In genomic region chr2:134245340-134245984, GRCh38 we compare ENCODE assay signal across 8 cellular contexts. TPM values are rescaled to one million over a fixed set of nuclear protein-coding genes. Genes with fewer than 3 reads are reported as not detected.
A peak's percentile ranks its signal among the peaks of the same experiment; 100 is the strongest.
DNase-seq lines count a peak whose midpoint lies in the region; ATAC-seq, FAIRE-seq and TF ChIP-seq lines count a peak whose summit lies in the region.

No MANE protein-coding gene starts in this region.

- H3K4me3 ChIP-seq in Karpas-422 (ENCODE audit: low read length) (no peak overlapping the region), testis (no peak overlapping the region)

- H3K79me2 ChIP-seq in Karpas-422 (ENCODE audit: low read length) = no peaks in the 10 kb centered on the region; the same call in 1 of the 2 replicates

- H3K27me3 ChIP-seq in Karpas-422 (ENCODE audit: low read length) (no peaks in the 10 kb centered on the region), testis (no peaks in the 10 kb centered on the region)

- WGBS in testis, 2 donors = 45 to 59% methylated on average over 2 of the region's 2 CpGs

- no peak overlapping the region for H3K27ac ChIP-seq in Karpas-422 (ENCODE audit: low read length)
- H3K27ac ChIP-seq in testis = no peak overlapping the region

- no peak for TF ChIP-seq POLR2A in testis (IDR thresholded peaks at IDR 0.05)

- no peak for FAIRE-seq in RCC 7860 (lab: Jason Lieb, UNC)

- H3K4me2 ChIP-seq in Karpas-422 (ENCODE audit: low read depth, low read length, poor library complexity, severe bottlenecking) = peak overlapping the region; percentile 59

- intact Hi-C loops in testis (cut with DNase I; ENCODE audit: low total_unique reads) = loop anchor here (5.0 kb wide), 1 partner anchor 258 kb away; no protein-coding TSS in a partner anchor

- no peak for ATAC-seq in HG03520 (IDR thresholded peaks at IDR 0.05; ENCODE audit: unreplicated experiment)

- peak overlapping the region; percentile 48 for H3K9ac ChIP-seq in Karpas-422 (ENCODE audit: low read length)

- H4K20me1 ChIP-seq in Karpas-422 (ENCODE audit: insufficient read depth, low read depth, low read length) = peaks cover 6% of the 10 kb centered on the region

- H3K4me1 ChIP-seq in Karpas-422 (ENCODE audit: low read length) (peaks cover 55% of the 10 kb centered on the region), testis (peaks cover 3% of the 10 kb centered on the region)

- no peaks in the 10 kb centered on the region for H3K9me2 ChIP-seq in Karpas-422 (replicated peaks; ENCODE audit: insufficient read depth, low read length)

- peak; percentile 86 for DNase-seq in DMS 273 (lab: John Stamatoyannopoulos, UW; ENCODE audit: unreplicated experiment)
- DNase-seq in Karpas-422 = peak; percentile 92
- DNase-seq in RCC 7860 (ENCODE audit: low spot score) = peak; percentile 57
- peak; percentile 55 to 59 for DNase-seq in activated T-helper 1 cell treated with anti-CD3 and anti-CD28 coated beads, Interleukin-2, amount 50 U/mL, for 16 hours (ENCODE audit: low read depth in 1 of 2, low spot score in 1 of 2)
- DNase-seq in fibroblast of the conjunctiva (ENCODE audit: low read depth) = peak; percentile 64
- DNase-seq in occipital lobe (lab: John Stamatoyannopoulos, UW) = peak; percentile 54
- DNase-seq in testis = peak; percentile 91

- H2AFZ ChIP-seq in Karpas-422 (ENCODE audit: low read length) = peak overlapping the region; percentile 72; the same call in 1 of the 2 replicates

- no peaks in the 10 kb centered on the region for H3K36me3 ChIP-seq in Karpas-422 (ENCODE audit: insufficient read depth, low read length)
- no peaks in the 10 kb centered on the region for H3K36me3 ChIP-seq in testis (ENCODE audit: low read depth, missing control alignments)

- H3K9me3 ChIP-seq in Karpas-422 (ENCODE audit: low read length) = no peaks in the 10 kb centered on the region
- H3K9me3 ChIP-seq in testis = no peaks in the 10 kb centered on the region

- peak; percentile 59 to 75 (median 74) for TF ChIP-seq CTCF in testis (IDR thresholded peaks at IDR 0.05)

RNA-seq across cellular contexts. Expression of gene MGAT5, which starts 8.4 kb away (rescaled TPM):
- 22.2 and 22.7 TPM in 2 replicates for total RNA-seq in Karpas-422 (2014; rRNA removed; shearing (Covaris generic); ENCODE audit: low replicate concordance)
- total RNA-seq in occipital lobe (70.3 TPM), testis (10 to 100 TPM; 64.5 to 73.8 TPM)
- polyA plus RNA-seq in testis (ENCODE audit: insufficient read depth, low read depth, low replicate concordance) = 31.6 TPM
